8 cellular contexts compared by ENCODE assay signal in the genomic region with DNA sequence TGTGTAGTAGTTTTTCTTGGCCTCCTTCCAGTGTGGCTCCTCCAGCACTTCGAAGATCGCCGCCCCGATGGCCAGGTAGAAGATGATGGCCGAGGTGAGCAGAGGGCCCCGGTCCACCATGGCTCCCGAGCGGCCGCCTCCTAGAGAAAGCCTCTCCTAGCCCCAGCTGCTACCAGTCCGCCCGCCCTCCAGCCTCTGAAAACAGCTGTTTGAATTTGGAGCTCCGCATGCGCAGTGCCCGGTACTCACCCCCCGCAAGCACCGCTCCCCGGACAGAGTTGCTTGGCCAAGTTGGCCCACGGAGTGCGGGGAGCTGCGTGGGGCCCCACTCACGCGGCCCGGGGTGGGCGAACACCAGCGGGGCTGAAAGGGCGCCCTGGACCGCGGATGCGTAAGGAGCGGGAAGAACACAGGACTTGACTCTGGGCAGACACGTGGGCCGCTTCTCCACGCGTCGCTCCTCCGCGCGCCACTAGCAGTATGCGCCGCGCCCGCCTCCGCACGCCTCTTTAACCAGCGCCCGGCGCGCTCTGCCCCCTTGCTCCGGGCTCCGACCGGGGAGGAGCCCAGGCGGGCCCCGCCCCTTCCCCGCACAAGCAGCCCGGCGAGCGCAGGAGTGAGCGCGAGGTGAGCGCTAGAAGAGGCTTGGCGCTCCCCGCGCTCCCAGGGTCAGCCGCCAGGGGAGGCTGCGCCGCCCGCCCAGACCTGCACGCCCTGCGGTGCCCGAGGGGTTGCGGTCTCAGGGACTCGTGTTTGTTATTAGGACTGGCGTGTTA. TPM values are rescaled to one million over a fixed set of nuclear protein-coding genes. Genes with fewer than 3 reads are reported as not detected.
A peak's percentile ranks its signal among the peaks of the same experiment; 100 is the strongest.
DNase-seq lines count a peak whose midpoint lies in the region; ATAC-seq and TF ChIP-seq lines count a peak whose summit lies in the region.

A gene with protein sequence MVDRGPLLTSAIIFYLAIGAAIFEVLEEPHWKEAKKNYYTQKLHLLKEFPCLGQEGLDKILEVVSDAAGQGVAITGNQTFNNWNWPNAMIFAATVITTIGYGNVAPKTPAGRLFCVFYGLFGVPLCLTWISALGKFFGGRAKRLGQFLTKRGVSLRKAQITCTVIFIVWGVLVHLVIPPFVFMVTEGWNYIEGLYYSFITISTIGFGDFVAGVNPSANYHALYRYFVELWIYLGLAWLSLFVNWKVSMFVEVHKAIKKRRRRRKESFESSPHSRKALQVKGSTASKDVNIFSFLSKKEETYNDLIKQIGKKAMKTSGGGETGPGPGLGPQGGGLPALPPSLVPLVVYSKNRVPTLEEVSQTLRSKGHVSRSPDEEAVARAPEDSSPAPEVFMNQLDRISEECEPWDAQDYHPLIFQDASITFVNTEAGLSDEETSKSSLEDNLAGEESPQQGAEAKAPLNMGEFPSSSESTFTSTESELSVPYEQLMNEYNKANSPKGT (minus strand): TSS at position 484 of the 776 bp plus-strand sequence. CDS start 364 bp downstream, at position 120.

- H3K18ac ChIP-seq in neuronal stem cell (ENCODE audit: low read length), result peak within 1 kb of the TSS; percentile 98

- peaks cover 0 to 10% of the 10 kb centered on the region in 2 donors for H3K9me3 ChIP-seq in neuronal stem cell (replicated peaks in 1 of 2; ENCODE audit: control insufficient read depth in 2 of 2, insufficient read depth in 1 of 2, low read depth in 1 of 2, low read length in 2 of 2)

- peak within 1 kb of the TSS; percentile 27 for H2BK120ac ChIP-seq in neuronal stem cell (ENCODE audit: low read depth, low read length)

- no peak within 1 kb of the TSS for H2AFZ ChIP-seq in neuronal stem cell (ENCODE audit: low read length)

- H3K27me3 ChIP-seq in neuronal stem cell (ENCODE audit: control insufficient read depth in 3 of 3, insufficient read depth in 3 of 3, low read depth in 1 of 3, low read length in 3 of 3), result peaks cover 0 to 10% (median 0%) of the 10 kb centered on the region in 3 experiments

- peak within 1 kb of the TSS; percentile 94 for H3K23ac ChIP-seq in neuronal stem cell (ENCODE audit: low read depth, low read length, poor library complexity)

- H3K4me2 ChIP-seq in neuronal stem cell (ENCODE audit: insufficient read depth, low read length, poor library complexity, severe bottlenecking), result peak within 1 kb of the TSS; percentile 95

- peak within 1 kb of the TSS; percentile 58 for H3K14ac ChIP-seq in neuronal stem cell (ENCODE audit: low read length)

- H2BK5ac ChIP-seq in neuronal stem cell (ENCODE audit: low read length), result peak within 1 kb of the TSS; percentile 46

- peak within 1 kb of the TSS; percentile 69 for H2AK5ac ChIP-seq in neuronal stem cell (ENCODE audit: low read depth, low read length)

- peak within 1 kb of the TSS; percentile 87 for H2BK15ac ChIP-seq in neuronal stem cell (ENCODE audit: low read length)

- no peak within 1 kb of the TSS for H4K8ac ChIP-seq in neuronal stem cell (ENCODE audit: low read depth, low read length)

- ATAC-seq in HG03432 (IDR thresholded peaks at IDR 0.05; ENCODE audit: unreplicated experiment), result peak; percentile 85

- no peak within 1 kb of the TSS for H4K91ac ChIP-seq in neuronal stem cell (ENCODE audit: low read depth, low read length, poor library complexity)

- H2BK12ac ChIP-seq in neuronal stem cell (ENCODE audit: low read length), result no peak within 1 kb of the TSS

- peaks cover 24 to 43% of the 10 kb centered on the region in 2 donors for H3K4me1 ChIP-seq in neuronal stem cell (ENCODE audit: control insufficient read depth in 2 of 2, insufficient read depth in 1 of 2, low read depth in 1 of 2, low read length in 2 of 2)

- H3K79me1 ChIP-seq in neuronal stem cell (ENCODE audit: low read depth, low read length), result peaks cover 3% of the 10 kb centered on the region

- TF ChIP-seq CTCF in foreskin fibroblast (IDR thresholded peaks at IDR 0.05; ENCODE audit: low read depth, low read length), result peak; percentile 9

- H3K4me3 ChIP-seq in foreskin fibroblast (ENCODE audit: low read depth in 1 of 2, low read length in 2 of 2) (peak within 1 kb of the TSS; percentile 22 to 33), neuronal stem cell (ENCODE audit: low read length in 2 of 2) (peak within 1 kb of the TSS in 1 of 2 donors; percentile 81)

- H3K36me3 ChIP-seq in neuronal stem cell (replicated peaks in 1 of 2; ENCODE audit: control insufficient read depth in 2 of 2, insufficient read depth in 2 of 2, low read length in 2 of 2), result no peaks in the 10 kb centered on the region

- peak within 1 kb of the TSS; percentile 88 for H3K9ac ChIP-seq in neuronal stem cell (ENCODE audit: low read depth, low read length, poor library complexity)

- DNase-seq in NCI-H1436 (lab: John Stamatoyannopoulos, UW) (peak; percentile 50), NCI-H1436 treated with DMSO at 0.1 percent for 48 hours (lab: John Stamatoyannopoulos, UW) (no peak), NOMO-1 treated with DMSO at 0.1 percent for 48 hours (lab: John Stamatoyannopoulos, UW; ENCODE audit: unreplicated experiment) (peak; percentile 90), foreskin fibroblast (peak; percentile 21 to 71), neuronal stem cell (ENCODE audit: low spot score) (peak; percentile 69), stromal cell of bone marrow (ENCODE audit: low read depth) (peak; percentile 6)
- DNase-seq in activated T-cell treated with anti-CD3 and anti-CD28 coated beads, Interleukin-2, amount 50 U/mL, for 48 hours, result peak; percentile 87 to 91

- no peak within 1 kb of the TSS for H3K27ac ChIP-seq in neuronal stem cell (replicated peaks; ENCODE audit: low read length)

- H3K4ac ChIP-seq in neuronal stem cell (ENCODE audit: low read length), result peak within 1 kb of the TSS; percentile 93

- no CpG with 5 or more reads among the region's 73 CpGs for WGBS in neuronal stem cell (ENCODE audit: extremely low coverage in 2 of 2, insufficient read length in 2 of 2, insufficient replicate concordance in 1 of 2), 2 donors

RNA-seq across cellular contexts. Expression of the gene that starts here (rescaled TPM):
- polyA plus RNA-seq in neuronal stem cell (2013, experiment 1 of 2), result 4.8 TPM
- polyA plus RNA-seq in neuronal stem cell (2013, experiment 2 of 2), result 4.9 TPM
